Comparison of ENCODE assay signal across 2 cellular contexts in the genomic region with DNA sequence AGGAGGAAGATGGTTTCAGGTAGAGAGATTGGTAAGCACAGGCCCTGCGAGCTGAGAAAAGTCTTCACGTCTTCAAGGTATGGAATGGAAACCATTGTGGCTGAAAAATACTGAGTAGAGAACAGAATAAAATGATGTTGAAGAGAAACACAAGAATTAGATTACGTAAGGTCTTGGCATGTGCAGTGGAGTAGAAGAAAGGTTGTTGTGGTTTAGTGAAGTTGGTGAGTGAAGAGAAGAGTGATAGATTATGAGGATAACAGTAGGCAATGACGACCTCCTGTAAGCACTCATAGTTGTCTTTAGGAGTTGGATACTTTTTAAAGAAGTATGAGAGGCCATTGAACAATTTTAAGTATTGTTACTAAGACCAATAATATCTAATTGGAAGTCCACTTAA.
TF ChIP-seq lines count a peak whose summit lies in the region.

No MANE protein-coding gene starts in this region.

TF ChIP-seq in GM23338, 12 proteins besides CTCF, POLR2A, EP300 and RAD21:
- no peak for TF ChIP-seq CREB1 (CRISPR knock-in tag; IDR thresholded peaks at IDR 0.05; ENCODE audit: low read depth)
- TF ChIP-seq EZH2 (IDR thresholded peaks at IDR 0.05; ENCODE audit: low read depth, unreplicated experiment) = no peak
- TF ChIP-seq STAT1 (IDR thresholded peaks at IDR 0.05; ENCODE audit: unreplicated experiment) = no peak
- no peak for TF ChIP-seq NANOG (IDR thresholded peaks at IDR 0.05; ENCODE audit: borderline replicate concordance)
- TF ChIP-seq ZNF331 (CRISPR knock-in tag; IDR thresholded peaks at IDR 0.05; ENCODE audit: low read depth) = no peak

TF ChIP-seq in H1, 55 proteins besides CTCF, POLR2A, EP300 and RAD21:
- no peak for TF ChIP-seq RNF2 (IDR thresholded peaks at IDR 0.05; ENCODE audit: borderline replicate concordance, low read depth, low read length, missing control alignments, poor library complexity, severe bottlenecking)
- no peak for TF ChIP-seq GTF2F1 (IDR thresholded peaks at IDR 0.05; ENCODE audit: borderline replicate concordance, low read depth, low read length)
- no peak for TF ChIP-seq CREB1 (IDR thresholded peaks at IDR 0.05)
- TF ChIP-seq, protein P1, sequence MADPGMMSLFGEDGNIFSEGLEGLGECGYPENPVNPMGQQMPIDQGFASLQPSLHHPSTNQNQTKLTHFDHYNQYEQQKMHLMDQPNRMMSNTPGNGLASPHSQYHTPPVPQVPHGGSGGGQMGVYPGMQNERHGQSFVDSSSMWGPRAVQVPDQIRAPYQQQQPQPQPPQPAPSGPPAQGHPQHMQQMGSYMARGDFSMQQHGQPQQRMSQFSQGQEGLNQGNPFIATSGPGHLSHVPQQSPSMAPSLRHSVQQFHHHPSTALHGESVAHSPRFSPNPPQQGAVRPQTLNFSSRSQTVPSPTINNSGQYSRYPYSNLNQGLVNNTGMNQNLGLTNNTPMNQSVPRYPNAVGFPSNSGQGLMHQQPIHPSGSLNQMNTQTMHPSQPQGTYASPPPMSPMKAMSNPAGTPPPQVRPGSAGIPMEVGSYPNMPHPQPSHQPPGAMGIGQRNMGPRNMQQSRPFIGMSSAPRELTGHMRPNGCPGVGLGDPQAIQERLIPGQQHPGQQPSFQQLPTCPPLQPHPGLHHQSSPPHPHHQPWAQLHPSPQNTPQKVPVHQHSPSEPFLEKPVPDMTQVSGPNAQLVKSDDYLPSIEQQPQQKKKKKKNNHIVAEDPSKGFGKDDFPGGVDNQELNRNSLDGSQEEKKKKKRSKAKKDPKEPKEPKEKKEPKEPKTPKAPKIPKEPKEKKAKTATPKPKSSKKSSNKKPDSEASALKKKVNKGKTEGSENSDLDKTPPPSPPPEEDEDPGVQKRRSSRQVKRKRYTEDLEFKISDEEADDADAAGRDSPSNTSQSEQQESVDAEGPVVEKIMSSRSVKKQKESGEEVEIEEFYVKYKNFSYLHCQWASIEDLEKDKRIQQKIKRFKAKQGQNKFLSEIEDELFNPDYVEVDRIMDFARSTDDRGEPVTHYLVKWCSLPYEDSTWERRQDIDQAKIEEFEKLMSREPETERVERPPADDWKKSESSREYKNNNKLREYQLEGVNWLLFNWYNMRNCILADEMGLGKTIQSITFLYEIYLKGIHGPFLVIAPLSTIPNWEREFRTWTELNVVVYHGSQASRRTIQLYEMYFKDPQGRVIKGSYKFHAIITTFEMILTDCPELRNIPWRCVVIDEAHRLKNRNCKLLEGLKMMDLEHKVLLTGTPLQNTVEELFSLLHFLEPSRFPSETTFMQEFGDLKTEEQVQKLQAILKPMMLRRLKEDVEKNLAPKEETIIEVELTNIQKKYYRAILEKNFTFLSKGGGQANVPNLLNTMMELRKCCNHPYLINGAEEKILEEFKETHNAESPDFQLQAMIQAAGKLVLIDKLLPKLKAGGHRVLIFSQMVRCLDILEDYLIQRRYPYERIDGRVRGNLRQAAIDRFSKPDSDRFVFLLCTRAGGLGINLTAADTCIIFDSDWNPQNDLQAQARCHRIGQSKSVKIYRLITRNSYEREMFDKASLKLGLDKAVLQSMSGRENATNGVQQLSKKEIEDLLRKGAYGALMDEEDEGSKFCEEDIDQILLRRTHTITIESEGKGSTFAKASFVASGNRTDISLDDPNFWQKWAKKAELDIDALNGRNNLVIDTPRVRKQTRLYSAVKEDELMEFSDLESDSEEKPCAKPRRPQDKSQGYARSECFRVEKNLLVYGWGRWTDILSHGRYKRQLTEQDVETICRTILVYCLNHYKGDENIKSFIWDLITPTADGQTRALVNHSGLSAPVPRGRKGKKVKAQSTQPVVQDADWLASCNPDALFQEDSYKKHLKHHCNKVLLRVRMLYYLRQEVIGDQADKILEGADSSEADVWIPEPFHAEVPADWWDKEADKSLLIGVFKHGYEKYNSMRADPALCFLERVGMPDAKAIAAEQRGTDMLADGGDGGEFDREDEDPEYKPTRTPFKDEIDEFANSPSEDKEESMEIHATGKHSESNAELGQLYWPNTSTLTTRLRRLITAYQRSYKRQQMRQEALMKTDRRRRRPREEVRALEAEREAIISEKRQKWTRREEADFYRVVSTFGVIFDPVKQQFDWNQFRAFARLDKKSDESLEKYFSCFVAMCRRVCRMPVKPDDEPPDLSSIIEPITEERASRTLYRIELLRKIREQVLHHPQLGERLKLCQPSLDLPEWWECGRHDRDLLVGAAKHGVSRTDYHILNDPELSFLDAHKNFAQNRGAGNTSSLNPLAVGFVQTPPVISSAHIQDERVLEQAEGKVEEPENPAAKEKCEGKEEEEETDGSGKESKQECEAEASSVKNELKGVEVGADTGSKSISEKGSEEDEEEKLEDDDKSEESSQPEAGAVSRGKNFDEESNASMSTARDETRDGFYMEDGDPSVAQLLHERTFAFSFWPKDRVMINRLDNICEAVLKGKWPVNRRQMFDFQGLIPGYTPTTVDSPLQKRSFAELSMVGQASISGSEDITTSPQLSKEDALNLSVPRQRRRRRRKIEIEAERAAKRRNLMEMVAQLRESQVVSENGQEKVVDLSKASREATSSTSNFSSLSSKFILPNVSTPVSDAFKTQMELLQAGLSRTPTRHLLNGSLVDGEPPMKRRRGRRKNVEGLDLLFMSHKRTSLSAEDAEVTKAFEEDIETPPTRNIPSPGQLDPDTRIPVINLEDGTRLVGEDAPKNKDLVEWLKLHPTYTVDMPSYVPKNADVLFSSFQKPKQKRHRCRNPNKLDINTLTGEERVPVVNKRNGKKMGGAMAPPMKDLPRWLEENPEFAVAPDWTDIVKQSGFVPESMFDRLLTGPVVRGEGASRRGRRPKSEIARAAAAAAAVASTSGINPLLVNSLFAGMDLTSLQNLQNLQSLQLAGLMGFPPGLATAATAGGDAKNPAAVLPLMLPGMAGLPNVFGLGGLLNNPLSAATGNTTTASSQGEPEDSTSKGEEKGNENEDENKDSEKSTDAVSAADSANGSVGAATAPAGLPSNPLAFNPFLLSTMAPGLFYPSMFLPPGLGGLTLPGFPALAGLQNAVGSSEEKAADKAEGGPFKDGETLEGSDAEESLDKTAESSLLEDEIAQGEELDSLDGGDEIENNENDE (IDR thresholded peaks at IDR 0.05; ENCODE audit: insufficient replicate concordance, low read length) = no peak
- TF ChIP-seq SIRT6 (IDR thresholded peaks at IDR 0.05; ENCODE audit: low read length) = no peak
- TF ChIP-seq, protein P2, sequence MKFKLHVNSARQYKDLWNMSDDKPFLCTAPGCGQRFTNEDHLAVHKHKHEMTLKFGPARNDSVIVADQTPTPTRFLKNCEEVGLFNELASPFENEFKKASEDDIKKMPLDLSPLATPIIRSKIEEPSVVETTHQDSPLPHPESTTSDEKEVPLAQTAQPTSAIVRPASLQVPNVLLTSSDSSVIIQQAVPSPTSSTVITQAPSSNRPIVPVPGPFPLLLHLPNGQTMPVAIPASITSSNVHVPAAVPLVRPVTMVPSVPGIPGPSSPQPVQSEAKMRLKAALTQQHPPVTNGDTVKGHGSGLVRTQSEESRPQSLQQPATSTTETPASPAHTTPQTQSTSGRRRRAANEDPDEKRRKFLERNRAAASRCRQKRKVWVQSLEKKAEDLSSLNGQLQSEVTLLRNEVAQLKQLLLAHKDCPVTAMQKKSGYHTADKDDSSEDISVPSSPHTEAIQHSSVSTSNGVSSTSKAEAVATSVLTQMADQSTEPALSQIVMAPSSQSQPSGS (IDR thresholded peaks at IDR 0.05; ENCODE audit: low read length) = no peak
- no peak for TF ChIP-seq NANOG (IDR thresholded peaks at IDR 0.05; ENCODE audit: insufficient read depth, low read depth, low read length, poor library complexity, severe bottlenecking)
- TF ChIP-seq CBX5 (IDR thresholded peaks at IDR 0.05; ENCODE audit: low read depth, low read length) = no peak
- TF ChIP-seq ASH2L (IDR thresholded peaks at IDR 0.05; ENCODE audit: low read length) = no peak
- TF ChIP-seq BACH1 (IDR thresholded peaks at IDR 0.05; ENCODE audit: low read length) = no peak
- TF ChIP-seq RXRA (IDR thresholded peaks at IDR 0.05; ENCODE audit: insufficient read depth, low read depth, low read length) = no peak
- TF ChIP-seq EGR1 (IDR thresholded peaks at IDR 0.05; ENCODE audit: borderline replicate concordance, low read depth, low read length) = no peak
- TF ChIP-seq HDAC2 (IDR thresholded peaks at IDR 0.05; ENCODE audit: borderline replicate concordance in 1 of 2, low read depth in 2 of 2, low read length in 2 of 2) = no peak
- TF ChIP-seq HDAC6 (IDR thresholded peaks at IDR 0.05; ENCODE audit: low read depth, low read length) = no peak
